ENCODE assay signal across 15 cellular contexts in genomic region chr2:110099036-110099420, GRCh38. TPM values are rescaled to one million over a fixed set of nuclear protein-coding genes. Genes with fewer than 3 reads are reported as not detected.
"Had no signal": no experiment of that assay in that cellular context is flagged by ENCODE, and none has a peak within 500 bp of the region (broad histone marks: within the 10 kb centered on the region; RNA-seq: fewer than 3 reads in every experiment).

No MANE protein-coding gene starts in this region.

- H3K9me3 ChIP-seq: right atrium auricular region had no signal

- H3K4me3 ChIP-seq: lung, right atrium auricular region had no signal

- DNase-seq: activated CD4-positive, alpha-beta memory T cell treated with anti-CD3 and anti-CD28 coated beads for 36 hours; activated naive CD8-positive, alpha-beta T cell treated with anti-CD3 and anti-CD28 coated beads, Interleukin-2, amount 10 ng/mL, durations not matched to agents 7 days and 5 days; activated T-cell treated with anti-CD3 and anti-CD28 coated beads, Interleukin-2, amount 50 U/mL, for 4 hours; anterior cingulate cortex; effector memory CD4-positive, alpha-beta T cell; foreskin fibroblast; naive B cell; stimulated activated naive B cell treated with anti-CD40 and anti-IgM and Interleukin-4, amounts not matched to agents 10 μg/mL and 1 μg/mL and 100 μg/mL, for 72 hours; substantia nigra; T-helper 9 cell; trophoblast cell had no signal

- H3K27me3 ChIP-seq: right atrium auricular region had no signal

- H3K27ac ChIP-seq: right atrium auricular region, VCaP had no signal

- H3K36me3 ChIP-seq: right atrium auricular region had no signal

RNA-seq across cellular contexts. Expression of gene MALL, which starts 16.6 kb away (rescaled TPM):
- total RNA-seq: activated naive CD8-positive, alpha-beta T cell treated with anti-CD3 and anti-CD28 coated beads, Interleukin-2, amount 10 ng/mL, durations not matched to agents 7 days and 5 days; SK-MEL-5 had no signal
